In genomic region chr9:89379508-89380115, GRCh38 we compare ENCODE assay signal across 20 cellular contexts.
DNase-seq lines count a peak whose midpoint lies in the region; ATAC-seq, FAIRE-seq and TF ChIP-seq lines count a peak whose summit lies in the region.
"Had no signal": no experiment of that assay in that cellular context is flagged by ENCODE, and none has a peak within 500 bp of the region (broad histone marks: within the 10 kb centered on the region; RNA-seq: fewer than 3 reads in every experiment).

No MANE protein-coding gene starts in this region.

- no peak overlapping the region for H2AFZ ChIP-seq in HepG2 (ENCODE audit: low read length)

- H3K4me2 ChIP-seq in HepG2 (ENCODE audit: low read depth, low read length) = no peak overlapping the region

- in situ Hi-C loops in HepG2 (cut with HindIII; ENCODE audit: extremely low pct_ligation_motif_present, low pct_unique_long_range_greater_than_20kb) = no loop called here

- H4K20me1 ChIP-seq in HepG2 (ENCODE audit: insufficient read depth, low read length) = no peaks in the 10 kb centered on the region

- H3K9me3 ChIP-seq in HepG2 (ENCODE audit: low read length) (no peaks in the 10 kb centered on the region), right lobe of liver (no peaks in the 10 kb centered on the region), thyroid gland (no peaks in the 10 kb centered on the region), Caco-2 (no peaks in the 10 kb centered on the region)
- H3K9me3 ChIP-seq: lower lobe of right lung, SJSA1 had no signal

- H3K4me1 Mint-ChIP-seq in Caco-2 (ENCODE audit: low read depth, unreplicated experiment) = no peaks in the 10 kb centered on the region

- H3K4me3 ChIP-seq in HepG2 (replicated peaks in 1 of 3; ENCODE audit: insufficient read depth in 1 of 3, low read depth in 2 of 3, low read length in 3 of 3) = no peak overlapping the region
- no peak overlapping the region for H3K4me3 ChIP-seq in right lobe of liver
- no peak overlapping the region for H3K4me3 ChIP-seq in thyroid gland (replicated peaks in 1 of 3)
- no peak overlapping the region for H3K4me3 ChIP-seq in Caco-2 (ENCODE audit: low read depth, low read length)
- H3K4me3 ChIP-seq: lower lobe of right lung, SJSA1 had no signal

- intact Hi-C loops in HepG2 (cut with micrococcal nuclease; ENCODE audit: unreplicated experiment) (no loop called here), right lobe of liver (cut with DNase I) (no loop called here), thyroid gland (cut with DNase I) (loop anchor here (10.0 kb wide), 1 partner anchor 165 kb away; no protein-coding TSS in a partner anchor), posterior vena cava (cut with DNase I) (no loop called here), Caco-2 (cut with micrococcal nuclease; ENCODE audit: unreplicated experiment) (no loop called here)

- DNase-seq in HepG2 (ENCODE audit: low spot score) (no peak), right lobe of liver (no peak), OCI-M1 (lab: John Stamatoyannopoulos, UW) (peak; percentile 56), amniotic epithelial cell (ENCODE audit: low read depth) (peak; percentile 21), thyroid gland (no peak), posterior vena cava (ENCODE audit: low spot score) (no peak), Caco-2 (no peak)
- DNase-seq: activated gamma-delta T cell, glutamatergic neuron, lower lobe of right lung, natural killer cell, NCI-H1436 treated with DMSO at 0.1 percent for 48 hours, NCI-H446 treated with DMSO at 0.1 percent for 48 hours, retina had no signal

- POLR2A ChIA-PET in HepG2 (lab: Yijun Ruan, JAX) = no interaction called here
- POLR2A ChIA-PET in Caco-2 (lab: Charles Lee) = no interaction called here

- TF ChIP-seq RAD21 in HepG2 (CRISPR knock-in tag; IDR thresholded peaks at IDR 0.05) = no peak

- H3K4me1 ChIP-seq in HepG2 (ENCODE audit: insufficient read depth, low read length) (peaks cover 16% of the 10 kb centered on the region; the same call in 1 of the 2 replicates), right lobe of liver (no peaks in the 10 kb centered on the region), thyroid gland (peaks cover 35 to 59% of the 10 kb centered on the region in 2 donors), Caco-2 (no peaks in the 10 kb centered on the region)
- H3K4me1 ChIP-seq: lower lobe of right lung had no signal

- H3K36me3 Mint-ChIP-seq in Caco-2 (ENCODE audit: insufficient read depth, unreplicated experiment) = peaks cover 8% of the 10 kb centered on the region

- no TSS peak for BruUV-seq in HepG2 (replicated peaks; lab: Mats Ljungman, UMichigan)
- BruUV-seq in Caco-2 (replicated peaks; lab: Mats Ljungman, UMichigan) = no TSS peak

- H3K27me3 ChIP-seq in HepG2 (ENCODE audit: control insufficient read depth in 1 of 2, insufficient read depth in 2 of 2, low read length in 2 of 2) (peaks cover 1 to 8% of the 10 kb centered on the region in 2 experiments; a peak in 2 of 5 replicates), right lobe of liver (no peaks in the 10 kb centered on the region), thyroid gland (no peaks in the 10 kb centered on the region), Caco-2 (replicated peaks; ENCODE audit: control insufficient read depth, insufficient read depth, low read length) (no peaks in the 10 kb centered on the region)
- H3K27me3 ChIP-seq: SJSA1 had no signal

- no peaks in the 10 kb centered on the region for H3K27me3 Mint-ChIP-seq in Caco-2 (ENCODE audit: insufficient read depth, unreplicated experiment)

- H3K9me3 Mint-ChIP-seq in Caco-2 (ENCODE audit: unreplicated experiment) = no peaks in the 10 kb centered on the region
- H3K9me3 Mint-ChIP-seq: natural killer cell had no signal

- H3K36me3 ChIP-seq in HepG2 (replicated peaks in 1 of 2; ENCODE audit: control insufficient read depth in 1 of 2, insufficient read depth in 2 of 2, low read length in 2 of 2) = no peaks in the 10 kb centered on the region
- no peaks in the 10 kb centered on the region for H3K36me3 ChIP-seq in right lobe of liver
- H3K36me3 ChIP-seq in thyroid gland = no peaks in the 10 kb centered on the region
- no peaks in the 10 kb centered on the region for H3K36me3 ChIP-seq in Caco-2 (ENCODE audit: control insufficient read depth, insufficient read depth, low read length)
- H3K36me3 ChIP-seq: SJSA1 had no signal

- 64% methylated on average over 14 of the region's 14 CpGs for WGBS in HepG2 (ENCODE audit: low lambda C conversion rate)
- 67% methylated on average over 13 of the region's 14 CpGs for WGBS in right lobe of liver (ENCODE audit: insufficient coverage, low coverage, low lambda C conversion rate, missing lambda C conversion rate)
- WGBS in thyroid gland, 2 donors = 84 to 89% methylated on average over 14 of the region's 14 CpGs

- H3K4me3 Mint-ChIP-seq in Caco-2 (ENCODE audit: unreplicated experiment) = no peak overlapping the region
- H3K4me3 Mint-ChIP-seq: natural killer cell had no signal

- no peak overlapping the region for H3K27ac ChIP-seq in HepG2 (ENCODE audit: extremely low read length, insufficient read depth, low read length)
- peak overlapping the region in 1 of 3 donors; percentile 9 for H3K27ac ChIP-seq in right lobe of liver
- H3K27ac ChIP-seq in thyroid gland = peak overlapping the region; percentile 74 to 96 (median 89)
- H3K27ac ChIP-seq: lower lobe of right lung, SJSA1 had no signal

- no peak overlapping the region for H3K9ac ChIP-seq in HepG2 (ENCODE audit: insufficient read depth, low read depth, low read length)

- TF ChIP-seq POLR2A in HepG2 (IDR thresholded peaks at IDR 0.05; ENCODE audit: insufficient read depth in 1 of 2, low read depth in 2 of 2, low read length in 2 of 2) (no peak), right lobe of liver (IDR thresholded peaks at IDR 0.05) (no peak), thyroid gland (IDR thresholded peaks at IDR 0.05) (no peak)

- no peak for ATAC-seq in HepG2
- no peak for ATAC-seq in right lobe of liver
- ATAC-seq in GM18873 (IDR thresholded peaks at IDR 0.05; ENCODE audit: low FRiP score, unreplicated experiment) = no peak
- ATAC-seq: esophagus mucosa, lower lobe of right lung had no signal

- FAIRE-seq in HepG2 (lab: Jason Lieb, UNC) = no peak
- FAIRE-seq: D721Med, G401.6, GM12891 had no signal

- TF ChIP-seq EP300 in HepG2 (IDR thresholded peaks at IDR 0.05; ENCODE audit: low read depth in 2 of 2, low read length in 2 of 2) (no peak), HepG2 (CRISPR knock-in tag; IDR thresholded peaks at IDR 0.05; ENCODE audit: borderline replicate concordance) (no peak)

- TF ChIP-seq CTCF in HepG2 (CRISPR knock-in tag; IDR thresholded peaks at IDR 0.05) (no peak), right lobe of liver (IDR thresholded peaks at IDR 0.05) (no peak), thyroid gland (IDR thresholded peaks at IDR 0.05) (no peak), Caco-2 (IDR thresholded peaks at IDR 0.05; ENCODE audit: insufficient read depth in 1 of 2, low read depth in 1 of 2, low read length in 1 of 2, severe bottlenecking in 1 of 2, unreplicated experiment in 1 of 2) (no peak)

- H3K79me2 ChIP-seq in HepG2 (ENCODE audit: insufficient read depth, low read length) = no peaks in the 10 kb centered on the region

- CTCF ChIA-PET in HepG2 (lab: Yijun Ruan, JAX; ENCODE audit: low intra/inter-chr PET ratio, low total read pairs) (no interaction called here), Caco-2 (lab: Charles Lee) (no interaction called here)

- no peak overlapping the region for H3K27ac Mint-ChIP-seq in Caco-2 (ENCODE audit: unreplicated experiment)

TF ChIP-seq in HepG2, 621 proteins besides CTCF, POLR2A, EP300 and RAD21:
- no peak for TF ChIP-seq ELF4 (CRISPR knock-in tag; IDR thresholded peaks at IDR 0.05; ENCODE audit: borderline replicate concordance)
- peak; percentile 65 for TF ChIP-seq CEBPB (IDR thresholded peaks at IDR 0.05; ENCODE audit: borderline replicate concordance, low read depth, low read length)

Comparison
In these comparisons a context has a peak if more than half of its experiments do, and no peak if none do; other contexts are left out.
1. DNase-seq: peak in OCI-M1 (single experiment) and amniotic epithelial cell (single experiment); none in HepG2 (single experiment), right lobe of liver (0 of 3), thyroid gland (0 of 2), posterior vena cava (single experiment) and Caco-2 (0 of 2).